19 cellular contexts compared by ENCODE assay signal in the genomic region with DNA sequence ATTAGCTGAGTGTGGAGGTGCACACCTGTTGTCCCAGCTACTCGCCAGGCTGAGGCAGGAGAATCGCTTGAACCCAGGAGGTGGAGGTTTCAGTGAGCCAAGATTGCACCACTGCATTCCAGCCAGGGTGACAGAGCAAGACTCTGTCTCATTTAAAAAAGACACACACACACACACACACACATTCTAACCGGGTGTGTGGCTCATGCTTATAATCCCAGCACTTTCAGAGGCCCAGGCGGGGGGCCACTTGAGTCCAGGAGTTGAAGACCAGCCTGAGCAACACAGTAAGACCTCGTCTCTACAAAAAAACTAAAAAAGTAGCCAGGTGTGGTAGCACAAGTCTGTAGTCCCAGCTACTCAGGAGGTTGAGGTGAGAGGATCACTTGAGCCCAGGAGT.
DNase-seq lines count a peak whose midpoint lies in the region; ATAC-seq and TF ChIP-seq lines count a peak whose summit lies in the region.
"Had no signal": no experiment of that assay in that cellular context is flagged by ENCODE, and none has a peak within 500 bp of the region (broad histone marks: within the 10 kb centered on the region; RNA-seq: fewer than 3 reads in every experiment).

No MANE protein-coding gene starts in this region.

- DNase-seq in Right ventricle myocardium inferior (ENCODE audit: missing footprints) (peak; percentile 62), left cardiac atrium (no peak), MM.1S (peak; percentile 39), SIG-M5 treated with dmso at 0.1 percent for 504 hours (lab: John Stamatoyannopoulos, UW; ENCODE audit: unreplicated experiment) (no peak), colonic mucosa (no peak)
- no peak for DNase-seq in activated CD4-positive, alpha-beta T cell treated with anti-CD3 and anti-CD28 coated beads, Interleukin-2, amount 50 U/mL, for 48 hours
- DNase-seq: ACHN; AML-193; Calu3; CD4-positive, alpha-beta T cell; CD8-positive, alpha-beta T cell; DMS79 treated with DMSO at 0.1 percent for 48 hours; GF-D8 had no signal

- H3F3A ChIP-seq in MM.1S (ENCODE audit: insufficient read depth, low read length) = peaks cover 3% of the 10 kb centered on the region; the same call in 1 of the 2 replicates

- H2AFZ ChIP-seq in MM.1S (ENCODE audit: low read length) = no peak overlapping the region

- no peak overlapping the region for H3K4me3 ChIP-seq in MM.1S (ENCODE audit: low read length)
- no peak overlapping the region for H3K4me3 ChIP-seq in colonic mucosa
- H3K4me3 ChIP-seq: A549; BLaER1 treated with 17β-estradiol and CSF1 and Interleukin-3, amounts not matched to agents 10 nM and 100 nM had no signal

- no peaks in the 10 kb centered on the region for H3K79me2 ChIP-seq in MM.1S (ENCODE audit: low read length)

- no peak overlapping the region for H3K4me2 ChIP-seq in MM.1S (ENCODE audit: low read depth, low read length)
- H3K4me2 ChIP-seq: A549; BLaER1 treated with 17β-estradiol and CSF1 and Interleukin-3, amounts not matched to agents 10 nM and 100 nM had no signal

- H3K27ac ChIP-seq in MM.1S (ENCODE audit: low read length) (peak overlapping the region; percentile 84; the same call in 1 of the 2 replicates), colonic mucosa (no peak overlapping the region)
- H3K27ac ChIP-seq: 22Rv1; A549; BLaER1 treated with 17β-estradiol and CSF1 and Interleukin-3, amounts not matched to agents 10 nM and 100 nM; C4-2B had no signal

- H3K36me3 ChIP-seq in MM.1S (replicated peaks; ENCODE audit: insufficient read depth, low read length) (no peaks in the 10 kb centered on the region), colonic mucosa (no peaks in the 10 kb centered on the region)

- no peaks in the 10 kb centered on the region for H3K27me3 ChIP-seq in MM.1S (replicated peaks; ENCODE audit: insufficient read depth, low read length)
- no peaks in the 10 kb centered on the region for H3K27me3 ChIP-seq in colonic mucosa
- H3K27me3 ChIP-seq: BLaER1 treated with 17β-estradiol and CSF1 and Interleukin-3, amounts not matched to agents 10 nM and 100 nM had no signal

- ATAC-seq in Right ventricle myocardium inferior = no peak
- ATAC-seq in left cardiac atrium = no peak
- peak; percentile 39 for ATAC-seq in esophagus mucosa
- ATAC-seq: A549; CD8-positive, alpha-beta T cell had no signal

- H3K9ac ChIP-seq in MM.1S (ENCODE audit: low read length) (peak overlapping the region; percentile 44; the same call in 1 of the 2 replicates), colonic mucosa (ENCODE audit: low read depth in 2 of 2, low read length in 2 of 2) (no peak overlapping the region)
- H3K9ac ChIP-seq: BLaER1 treated with 17β-estradiol and CSF1 and Interleukin-3, amounts not matched to agents 10 nM and 100 nM had no signal

- no peaks in the 10 kb centered on the region for H4K20me1 ChIP-seq in MM.1S (ENCODE audit: insufficient read depth, low read length)
- H4K20me1 ChIP-seq: BLaER1 treated with 17β-estradiol and CSF1 and Interleukin-3, amounts not matched to agents 10 nM and 100 nM had no signal

- no peaks in the 10 kb centered on the region for H3K9me2 ChIP-seq in MM.1S (replicated peaks; ENCODE audit: insufficient read depth, low read length)

- H3K4me1 ChIP-seq in MM.1S (ENCODE audit: low read length) (peaks cover 4% of the 10 kb centered on the region; the same call in 1 of the 2 replicates), colonic mucosa (no peaks in the 10 kb centered on the region)
- H3K4me1 ChIP-seq: A549; BLaER1 treated with 17β-estradiol and CSF1 and Interleukin-3, amounts not matched to agents 10 nM and 100 nM had no signal

- TF ChIP-seq CTCF in MM.1S (IDR thresholded peaks at IDR 0.05; ENCODE audit: low read length) = no peak
- TF ChIP-seq CTCF in colonic mucosa (IDR thresholded peaks at IDR 0.05) = no peak

- H3K9me3 ChIP-seq in MM.1S (replicated peaks; ENCODE audit: insufficient read depth, low read length) = no peaks in the 10 kb centered on the region
- no peaks in the 10 kb centered on the region for H3K9me3 ChIP-seq in colonic mucosa
- H3K9me3 ChIP-seq: A549; BLaER1 treated with 17β-estradiol and CSF1 and Interleukin-3, amounts not matched to agents 10 nM and 100 nM; Caco-2 had no signal

- intact Hi-C loops in Right ventricle myocardium inferior (cut with DNase I) = no loop called here
- intact Hi-C loops in left cardiac atrium (cut with DNase I) = loop anchor here in 1 of 2 donors (10.0 kb wide), 2 partner anchors 138 to 558 kb away; no protein-coding TSS in a partner anchor
- intact Hi-C loops in colonic mucosa (cut with DNase I) = loop anchor here (10.0 kb wide), 1 partner anchor 858 kb away; no protein-coding TSS in a partner anchor

Comparison
In these comparisons a context has a peak if more than half of its experiments do, and no peak if none do; other contexts are left out.
1. DNase-seq: peak in Right ventricle myocardium inferior (single experiment) and MM.1S (single experiment); none in left cardiac atrium (single experiment), SIG-M5 treated with dmso at 0.1 percent for 504 hours (single experiment), activated CD4-positive, alpha-beta T cell treated with anti-CD3 and anti-CD28 coated beads, Interleukin-2, amount 50 U/mL, for 48 hours (0 of 2) and colonic mucosa (single experiment).